Comparison of ENCODE assay signal across 24 cellular contexts in genomic region chr2:11617527-11617926, GRCh38. TPM values are rescaled to one million over a fixed set of nuclear protein-coding genes. Genes with fewer than 3 reads are reported as not detected.
"Had no signal": no experiment of that assay in that cellular context is flagged by ENCODE, and none has a peak within 500 bp of the region (broad histone marks: within the 10 kb centered on the region; RNA-seq: fewer than 3 reads in every experiment).

No MANE protein-coding gene starts in this region.

- H3K9me3 ChIP-seq: mucosa of descending colon, right lobe of liver, spleen, testis, tibial nerve had no signal

- H3K36me3 Mint-ChIP-seq: naive thymus-derived CD8-positive, alpha-beta T cell; stimulated activated memory B cell treated with anti-CD40 and anti-IgM and Interleukin-4, amounts not matched to agents 10 μg/mL and 1 μg/mL and 100 μg/mL, for 72 hours had no signal

- H3K4me3 ChIP-seq: dorsolateral prefrontal cortex, mucosa of descending colon, right lobe of liver, spleen, testis, tibial nerve had no signal

- ATAC-seq: naive thymus-derived CD8-positive, alpha-beta T cell had no signal

- H3K27me3 ChIP-seq: dorsolateral prefrontal cortex, right lobe of liver, spleen, testis, tibial nerve had no signal

- H3K27ac ChIP-seq: dorsolateral prefrontal cortex, right lobe of liver, spleen, testis, tibial nerve had no signal

- H3K4me1 ChIP-seq: right lobe of liver, spleen, testis, tibial nerve had no signal

- H3K4me3 Mint-ChIP-seq: naive thymus-derived CD8-positive, alpha-beta T cell; stimulated activated memory B cell treated with anti-CD40 and anti-IgM and Interleukin-4, amounts not matched to agents 10 μg/mL and 1 μg/mL and 100 μg/mL, for 72 hours; stimulated activated naive CD8-positive, alpha-beta T cell treated with anti-CD3 and anti-CD28 coated beads, Interleukin-15, Interleukin-2, amounts not matched to agents 100 ng/mL and 50 ng/mL, for 24 hours had no signal

- DNase-seq: central memory CD4-positive, alpha-beta T cell; cortex of kidney; effector CD8-positive, alpha-beta T cell; foreskin melanocyte; head of caudate nucleus; hippocampal formation; kidney glomerular epithelial cell; mucosa of descending colon; naive thymus-derived CD8-positive, alpha-beta T cell; right lobe of liver; spleen; stimulated activated CD4-positive, alpha-beta T cell treated with anti-CD3 and anti-CD28 coated beads, Interleukin-15, amount 100 ng/mL, for 24 hours; stimulated activated CD4-positive, alpha-beta T cell treated with anti-CD3 and anti-CD28 coated beads, Interleukin-1b, Interleukin-23, amount 100 ng/mL, for 48 hours; stimulated activated CD4-positive, alpha-beta T cell treated with anti-CD3 and anti-CD28 coated beads, Interleukin-4, amount 100 ng/mL, for 24 hours; testis had no signal

- H3K4me1 Mint-ChIP-seq: stimulated activated memory B cell treated with anti-CD40 and anti-IgM and Interleukin-4, amounts not matched to agents 10 μg/mL and 1 μg/mL and 100 μg/mL, for 72 hours had no signal

- H3K27me3 Mint-ChIP-seq: stimulated activated naive CD8-positive, alpha-beta T cell treated with anti-CD3 and anti-CD28 coated beads, Interleukin-15, Interleukin-2, amounts not matched to agents 100 ng/mL and 50 ng/mL, for 24 hours had no signal

- H3K9me3 Mint-ChIP-seq: naive thymus-derived CD8-positive, alpha-beta T cell; stimulated activated memory B cell treated with anti-CD40 and anti-IgM and Interleukin-4, amounts not matched to agents 10 μg/mL and 1 μg/mL and 100 μg/mL, for 72 hours; stimulated activated naive CD8-positive, alpha-beta T cell treated with anti-CD3 and anti-CD28 coated beads, Interleukin-15, Interleukin-2, amounts not matched to agents 100 ng/mL and 50 ng/mL, for 24 hours had no signal

- H3K36me3 ChIP-seq: right lobe of liver, spleen had no signal

- H3K27ac Mint-ChIP-seq: stimulated activated memory B cell treated with anti-CD40 and anti-IgM and Interleukin-4, amounts not matched to agents 10 μg/mL and 1 μg/mL and 100 μg/mL, for 72 hours; stimulated activated naive CD8-positive, alpha-beta T cell treated with anti-CD3 and anti-CD28 coated beads, Interleukin-15, Interleukin-2, amounts not matched to agents 100 ng/mL and 50 ng/mL, for 24 hours had no signal

RNA-seq across cellular contexts. Expression of gene NTSR2, which starts 52.5 kb away (rescaled TPM):
- total RNA-seq: liver; mucosa of descending colon; naive thymus-derived CD8-positive, alpha-beta T cell; osteocyte; right lobe of liver; skeletal muscle tissue; spleen; ureter had no signal
- polyA plus RNA-seq: esophagus; liver; naive thymus-derived CD8-positive, alpha-beta T cell; spleen had no signal
